18 cellular contexts compared by ENCODE assay signal in genomic region chr1:66557157-66557556, GRCh38. TPM values are rescaled to one million over a fixed set of nuclear protein-coding genes. Genes with fewer than 3 reads are reported as not detected.
A peak's percentile ranks its signal among the peaks of the same experiment; 100 is the strongest.
DNase-seq lines count a peak whose midpoint lies in the region; ATAC-seq and TF ChIP-seq lines count a peak whose summit lies in the region.
"Had no signal": no experiment of that assay in that cellular context is flagged by ENCODE, and none has a peak within 500 bp of the region (broad histone marks: within the 10 kb centered on the region; RNA-seq: fewer than 3 reads in every experiment).

No MANE protein-coding gene starts in this region.

- peak; percentile 30 for DNase-seq in AG08395 (ENCODE audit: low spot score)
- peak; percentile 35 for DNase-seq in GM23248
- peak; percentile 50 for DNase-seq in adipocyte (ENCODE audit: low read depth)
- DNase-seq in fibroblast of villous mesenchyme (ENCODE audit: low read depth), result peak; percentile 52
- no peak for DNase-seq in activated T-cell treated with anti-CD3 and anti-CD28 coated beads, Interleukin-2, amount 50 U/mL, for 1 hour
- no peak for DNase-seq in NCI-H1436 (lab: John Stamatoyannopoulos, UW)
- DNase-seq: BE2C; CD8-positive, alpha-beta memory T cell; MM.1S; NCI-H1105; NCI-H187 treated with DMSO at 0.1 percent for 48 hours; NCI-H2171 treated with DMSO at 0.1 percent for 48 hours; NCI-H510A treated with DMSO at 0.1 percent for 48 hours; Peyer's patch; SHP77 had no signal

- H3K4me2 ChIP-seq in GM23248 (ENCODE audit: unreplicated experiment), result peak overlapping the region; percentile 29
- H3K4me2 ChIP-seq: A549 had no signal

- peaks cover 33% of the 10 kb centered on the region for H3F3A ChIP-seq in GM23248 (ENCODE audit: insufficient read depth)

- no peak for TF ChIP-seq CTCF in fibroblast of villous mesenchyme (IDR thresholded peaks at IDR 0.05; ENCODE audit: insufficient read depth, low read depth, low read length)

- no peaks in the 10 kb centered on the region for H3K9me3 ChIP-seq in GM23248 (ENCODE audit: low read depth)
- H3K9me3 ChIP-seq in adipocyte (ENCODE audit: control insufficient read depth, low read length), result no peaks in the 10 kb centered on the region
- H3K9me3 ChIP-seq: A549, BE2C, Peyer's patch had no signal

- ATAC-seq in GM18502 (IDR thresholded peaks at IDR 0.05; ENCODE audit: poor library complexity, unreplicated experiment) (no peak), HG03095 (IDR thresholded peaks at IDR 0.05; ENCODE audit: unreplicated experiment) (no peak)
- ATAC-seq: A549 had no signal

- H3K9ac ChIP-seq in GM23248, result no peak overlapping the region
- H3K9ac ChIP-seq in adipocyte (ENCODE audit: low read length), result peak overlapping the region; percentile 53

- in situ Hi-C loops in GM23248 (cut with MboI), result no loop called here

- H3K4me1 ChIP-seq in GM23248 (ENCODE audit: insufficient read depth) (peaks cover 27% of the 10 kb centered on the region), adipocyte (ENCODE audit: control insufficient read depth, insufficient read depth, low read length) (peaks cover 29% of the 10 kb centered on the region)
- H3K4me1 ChIP-seq: A549, BE2C, Peyer's patch had no signal

- H3K27ac ChIP-seq in GM23248, result peak overlapping the region; percentile 5; the same call in 1 of the 2 replicates
- H3K27ac ChIP-seq: A549, Peyer's patch had no signal

- H3K4me3 ChIP-seq in GM23248, result 0 out of 2 replicates have a peak overlapping the region, but pooled peaks have one; percentile 14
- H3K4me3 ChIP-seq in adipocyte (ENCODE audit: low read length), result no peak overlapping the region
- no peak overlapping the region for H3K4me3 ChIP-seq in fibroblast of villous mesenchyme (ENCODE audit: low read depth, low read length)
- H3K4me3 ChIP-seq: A549, Peyer's patch had no signal

- WGBS in GM23248 (ENCODE audit: low coverage in 1 of 2, low lambda C conversion rate in 2 of 2, missing lambda C conversion rate in 2 of 2), 2 experiments, result 25 to 60% methylated on average over 1 of the region's 1 CpG

- no peak overlapping the region for H2AFZ ChIP-seq in GM23248

- no peaks in the 10 kb centered on the region for H4K20me1 ChIP-seq in GM23248 (ENCODE audit: insufficient read depth)

- H3K36me3 ChIP-seq in GM23248 (ENCODE audit: low read depth), result no peaks in the 10 kb centered on the region
- no peaks in the 10 kb centered on the region for H3K36me3 ChIP-seq in adipocyte (ENCODE audit: control insufficient read depth, insufficient read depth, low read length, severe bottlenecking)
- H3K36me3 ChIP-seq: BE2C, Peyer's patch had no signal

- H3K27me3 ChIP-seq in GM23248 (replicated peaks; ENCODE audit: insufficient read depth) (no peaks in the 10 kb centered on the region), adipocyte (replicated peaks; ENCODE audit: control insufficient read depth, insufficient read depth, low read length) (no peaks in the 10 kb centered on the region)
- H3K27me3 ChIP-seq: BE2C, Peyer's patch had no signal

- peaks cover 6% of the 10 kb centered on the region; the same call in 1 of the 2 replicates for H3K79me2 ChIP-seq in GM23248 (ENCODE audit: insufficient read depth)

- no peaks in the 10 kb centered on the region for H3K9me2 ChIP-seq in GM23248 (ENCODE audit: insufficient read depth)

RNA-seq across cellular contexts. Expression of gene SGIP1, which starts 23.2 kb away (rescaled TPM):
- 2.1 and 4.0 TPM in 2 replicates for total RNA-seq in GM23248 (2014; rRNA removed; shearing (Covaris generic))
- 7.3 and 7.7 TPM in 2 replicates for polyA plus RNA-seq in GM23248 (2016; fragmentation: Nextera tagmentation; extraction: Ambion mirVana)
- 98.9 and 180 TPM in 2 replicates for total RNA-seq in fibroblast of villous mesenchyme
- total RNA-seq: CD8-positive, alpha-beta memory T cell had no signal
- polyA plus RNA-seq: A549; CD8-positive, alpha-beta memory T cell had no signal

Comparison
In these comparisons a context has a peak if more than half of its experiments do, and no peak if none do; other contexts are left out.
1. DNase-seq: peak in AG08395 (single experiment), GM23248 (single experiment), adipocyte (single experiment) and fibroblast of villous mesenchyme (single experiment); none in activated T-cell treated with anti-CD3 and anti-CD28 coated beads, Interleukin-2, amount 50 U/mL, for 1 hour (single experiment) and NCI-H1436 (single experiment).
2. RNA of gene SGIP1, which starts 23.2 kb away (total RNA-seq): 98.9 to 180 TPM in fibroblast of villous mesenchyme; 2.1 to 4.0 TPM in GM23248; every median in the first group is over 10 times any median in the second.